ENCODE assay signal across 10 cellular contexts in genomic region chr15:31473384-31474058, GRCh38.
DNase-seq lines count a peak whose midpoint lies in the region; ATAC-seq and FAIRE-seq lines count a peak whose summit lies in the region.
"Had no signal": no experiment of that assay in that cellular context is flagged by ENCODE, and none has a peak within 500 bp of the region (broad histone marks: within the 10 kb centered on the region; RNA-seq: fewer than 3 reads in every experiment).

No MANE protein-coding gene starts in this region.

- no peak for DNase-seq in GM19239 (ENCODE audit: insufficient read length, low spot score)
- DNase-seq in T-cell: no peak
- DNase-seq in left lobe of liver (ENCODE audit: low spot score): peak; percentile 30
- no peak for DNase-seq in KBM-7
- no peak for DNase-seq in anterior cingulate cortex (lab: John Stamatoyannopoulos, UW)
- DNase-seq: gastrocnemius medialis, nucleus accumbens had no signal

- in situ Hi-C loops in KBM-7 (cut with MboI; ENCODE audit: low pct_unique_long_range_greater_than_20kb, low sequenced_read_pairs): no loop called here

- no peaks in the 10 kb centered on the region for H3K36me3 ChIP-seq in BLaER1
- H3K36me3 ChIP-seq: gastrocnemius medialis had no signal

- H3K4me1 Mint-ChIP-seq in T-cell: peaks cover 57 to 60% (median 57%) of the 10 kb centered on the region in 3 donors

- POLR2A ChIA-PET in T-cell (lab: Charles Lee): interaction anchor here in 1 of 2 donors (0.6 to 0.8 kb wide), 2 partner anchors 10 to 39 kb away, joined by 3 read pairs; no protein-coding TSS in a partner anchor

- no peaks in the 10 kb centered on the region for H3K27me3 Mint-ChIP-seq in T-cell

- peak overlapping the region; percentile 74 for H3K27ac ChIP-seq in BLaER1
- H3K27ac ChIP-seq: gastrocnemius medialis had no signal

- H3K27me3 ChIP-seq in BLaER1: no peaks in the 10 kb centered on the region
- H3K27me3 ChIP-seq: gastrocnemius medialis had no signal

- CTCF ChIA-PET in T-cell (lab: Charles Lee): interaction anchor here (1.3 to 2.3 kb wide), 6 partner anchors 15 to 107 kb away, joined by 3 to 9 read pairs (median 6); no protein-coding TSS in a partner anchor

- H3K4me3 Mint-ChIP-seq in T-cell: peak overlapping the region; percentile 70 to 78 (median 72)

- H3K27ac Mint-ChIP-seq in T-cell: peak overlapping the region; percentile 94 to 95

- H3K9me3 ChIP-seq in BLaER1: no peaks in the 10 kb centered on the region
- H3K9me3 ChIP-seq: gastrocnemius medialis had no signal

- no peak overlapping the region for H3K4me3 ChIP-seq in BLaER1
- H3K4me3 ChIP-seq: gastrocnemius medialis had no signal

- peak; percentile 31 for FAIRE-seq in GM19239 (lab: Jason Lieb, UNC)

- no peaks in the 10 kb centered on the region for H4K20me1 ChIP-seq in BLaER1

- ATAC-seq in T-cell (replicated peaks in 1 of 4) (peak in 2 of 4 experiments; percentile 6 to 7), left lobe of liver (no peak), HG02798 (IDR thresholded peaks at IDR 0.05; ENCODE audit: poor library complexity, unreplicated experiment) (no peak), HG03025 (IDR thresholded peaks at IDR 0.05; ENCODE audit: low FRiP score, unreplicated experiment) (no peak)

- H3K9ac ChIP-seq in BLaER1: 0 out of 2 replicates have a peak overlapping the region, but pooled peaks have one; percentile 20

- H3K9me3 Mint-ChIP-seq in T-cell: peaks cover 0 to 3% (median 0%) of the 10 kb centered on the region in 3 donors

- H3K36me3 Mint-ChIP-seq in T-cell: peaks cover 6% of the 10 kb centered on the region

- peaks cover 28% of the 10 kb centered on the region for H3K4me1 ChIP-seq in BLaER1
- H3K4me1 ChIP-seq: gastrocnemius medialis had no signal

- H3K4me2 ChIP-seq in BLaER1: peak overlapping the region; percentile 71
